Comparison of ENCODE assay signal across 27 cellular contexts in the genomic region with DNA sequence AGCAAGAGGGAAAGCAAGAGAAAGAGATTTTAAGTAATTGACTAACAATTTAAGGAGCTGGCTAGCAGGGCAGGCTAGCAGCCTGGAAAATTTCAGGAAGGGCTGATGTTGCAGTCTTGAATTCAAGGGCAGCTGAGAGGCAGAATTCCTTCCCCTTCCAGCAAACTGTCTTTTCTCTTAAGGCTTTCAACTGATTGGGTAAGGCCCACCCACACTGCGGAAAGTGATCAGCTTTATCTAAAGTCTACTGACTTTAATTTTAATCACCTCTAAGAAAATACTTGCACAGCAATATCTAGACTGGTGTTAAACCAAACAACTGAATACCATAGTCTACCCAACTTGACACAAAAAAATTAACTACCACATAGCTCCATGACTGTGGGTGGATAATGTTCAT.
DNase-seq lines count a peak whose midpoint lies in the region; ATAC-seq, FAIRE-seq and TF ChIP-seq lines count a peak whose summit lies in the region.
"Had no signal": no experiment of that assay in that cellular context is flagged by ENCODE, and none has a peak within 500 bp of the region (broad histone marks: within the 10 kb centered on the region; RNA-seq: fewer than 3 reads in every experiment).

No MANE protein-coding gene starts in this region.

- H3K79me2 ChIP-seq in HepG2 (ENCODE audit: insufficient read depth, low read length), result no peaks in the 10 kb centered on the region

- H3K4me2 ChIP-seq in HepG2 (ENCODE audit: low read depth, low read length), result 0 out of 2 replicates have a peak overlapping the region, but pooled peaks have one; percentile 21
- H3K4me2 ChIP-seq: BLaER1 had no signal

- CTCF ChIA-PET in HepG2 (lab: Yijun Ruan, JAX; ENCODE audit: low intra/inter-chr PET ratio, low total read pairs), result no interaction called here

- POLR2A ChIA-PET in HepG2 (lab: Yijun Ruan, JAX), result interaction anchor here (0.6 kb wide), 1 partner anchor 12 kb away, joined by 3 read pairs; no protein-coding TSS in a partner anchor

- no peaks in the 10 kb centered on the region for H3K27me3 Mint-ChIP-seq in activated naive CD8-positive, alpha-beta T cell treated with anti-CD3 and anti-CD28 coated beads, Interleukin-2, amount 50 U/mL, for 24 hours
- H3K27me3 Mint-ChIP-seq: CD4-positive, alpha-beta memory T cell; CD8-positive, alpha-beta memory T cell had no signal

- FAIRE-seq in HepG2 (lab: Jason Lieb, UNC), result no peak
- FAIRE-seq: A204.1, GM12878, GM12892, GM18507 had no signal

- H2AFZ ChIP-seq in HepG2 (ENCODE audit: low read length), result no peak overlapping the region

- H3K36me3 ChIP-seq in HepG2 (replicated peaks in 1 of 2; ENCODE audit: control insufficient read depth in 1 of 2, insufficient read depth in 2 of 2, low read length in 2 of 2) (no peaks in the 10 kb centered on the region), right lobe of liver (no peaks in the 10 kb centered on the region)
- H3K36me3 ChIP-seq: BE2C, BLaER1 had no signal

- no peak overlapping the region for H3K27ac Mint-ChIP-seq in activated naive CD8-positive, alpha-beta T cell treated with anti-CD3 and anti-CD28 coated beads, Interleukin-2, amount 50 U/mL, for 24 hours
- H3K27ac Mint-ChIP-seq: CD4-positive, alpha-beta memory T cell; CD4-positive, CD25-positive, alpha-beta regulatory T cell; CD8-positive, alpha-beta memory T cell had no signal

- WGBS in HepG2 (ENCODE audit: low lambda C conversion rate), result 50% methylated on average over 1 of the region's 1 CpG
- WGBS in right lobe of liver (ENCODE audit: insufficient coverage, low coverage, low lambda C conversion rate, missing lambda C conversion rate), result 100% methylated on average over 1 of the region's 1 CpG

- TF ChIP-seq EP300 in HepG2 (IDR thresholded peaks at IDR 0.05; ENCODE audit: low read depth in 2 of 2, low read length in 2 of 2) (no peak), HepG2 (CRISPR knock-in tag; IDR thresholded peaks at IDR 0.05; ENCODE audit: borderline replicate concordance) (no peak)

- H3K27ac ChIP-seq in HepG2 (ENCODE audit: extremely low read length, insufficient read depth, low read length), result no peak overlapping the region
- H3K27ac ChIP-seq in right lobe of liver, result no peak overlapping the region
- peak overlapping the region; percentile 96; the same call in 1 of the 2 replicates for H3K27ac ChIP-seq in VCaP
- peak overlapping the region; percentile 81 for H3K27ac ChIP-seq in caudate nucleus (ENCODE audit: low read depth, low read length)
- H3K27ac ChIP-seq: BLaER1 had no signal

- H3K27me3 ChIP-seq in HepG2 (ENCODE audit: control insufficient read depth in 1 of 2, insufficient read depth in 2 of 2, low read length in 2 of 2) (no peaks in the 10 kb centered on the region), right lobe of liver (no peaks in the 10 kb centered on the region)
- H3K27me3 ChIP-seq: BE2C, BLaER1 had no signal

- H3K36me3 Mint-ChIP-seq in activated naive CD8-positive, alpha-beta T cell treated with anti-CD3 and anti-CD28 coated beads, Interleukin-2, amount 50 U/mL, for 24 hours (ENCODE audit: low read depth), result no peaks in the 10 kb centered on the region
- H3K36me3 Mint-ChIP-seq: CD14-positive monocyte; CD4-positive, alpha-beta memory T cell; CD4-positive, CD25-positive, alpha-beta regulatory T cell; CD8-positive, alpha-beta memory T cell had no signal

- H3K4me1 ChIP-seq in HepG2 (ENCODE audit: insufficient read depth, low read length) (peaks cover 63% of the 10 kb centered on the region), right lobe of liver (peaks cover 0 to 7% (median 0%) of the 10 kb centered on the region in 4 donors)
- H3K4me1 ChIP-seq: BE2C, BLaER1 had no signal

- no peaks in the 10 kb centered on the region for H3K4me1 Mint-ChIP-seq in activated naive CD8-positive, alpha-beta T cell treated with anti-CD3 and anti-CD28 coated beads, Interleukin-2, amount 50 U/mL, for 24 hours
- H3K4me1 Mint-ChIP-seq: CD14-positive monocyte; CD4-positive, alpha-beta memory T cell; CD4-positive, CD25-positive, alpha-beta regulatory T cell; CD8-positive, alpha-beta memory T cell had no signal

- no TSS peak for BruUV-seq in HepG2 (replicated peaks; lab: Mats Ljungman, UMichigan)

- H4K20me1 ChIP-seq in HepG2 (ENCODE audit: insufficient read depth, low read length), result no peaks in the 10 kb centered on the region
- H4K20me1 ChIP-seq: BLaER1 had no signal

- TF ChIP-seq POLR2A in HepG2 (IDR thresholded peaks at IDR 0.05; ENCODE audit: insufficient read depth in 1 of 2, low read depth in 2 of 2, low read length in 2 of 2), result no peak
- TF ChIP-seq POLR2A in right lobe of liver (IDR thresholded peaks at IDR 0.05), result no peak

- no peak overlapping the region for H3K9ac ChIP-seq in HepG2 (ENCODE audit: insufficient read depth, low read depth, low read length)
- H3K9ac ChIP-seq: BLaER1 had no signal

- no peak overlapping the region for H3K4me3 Mint-ChIP-seq in activated naive CD8-positive, alpha-beta T cell treated with anti-CD3 and anti-CD28 coated beads, Interleukin-2, amount 50 U/mL, for 24 hours
- H3K4me3 Mint-ChIP-seq: CD14-positive monocyte; CD4-positive, alpha-beta memory T cell; CD4-positive, CD25-positive, alpha-beta regulatory T cell; CD8-positive, alpha-beta memory T cell had no signal

- ATAC-seq in HepG2 (no peak), right lobe of liver (no peak)
- ATAC-seq in activated naive CD8-positive, alpha-beta T cell treated with anti-CD3 and anti-CD28 coated beads, Interleukin-2, amount 50 U/mL, for 24 hours, result no peak
- ATAC-seq: GM12878 had no signal

- H3K9me3 ChIP-seq in HepG2 (ENCODE audit: low read length), result no peaks in the 10 kb centered on the region
- no peaks in the 10 kb centered on the region for H3K9me3 ChIP-seq in right lobe of liver
- H3K9me3 ChIP-seq: BE2C, BLaER1 had no signal

- H3K4me3 ChIP-seq in HepG2 (replicated peaks in 1 of 3; ENCODE audit: insufficient read depth in 1 of 3, low read depth in 2 of 3, low read length in 3 of 3), result no peak overlapping the region
- no peak overlapping the region for H3K4me3 ChIP-seq in right lobe of liver
- H3K4me3 ChIP-seq: BLaER1, GM12878 had no signal

- intact Hi-C loops in HepG2 (cut with micrococcal nuclease; ENCODE audit: unreplicated experiment) (loop anchor here (10.0 kb wide), 1 partner anchor 303 kb away; the partner anchor contains the start of gene FZD1), right lobe of liver (cut with DNase I) (no loop called here)

- in situ Hi-C loops in HepG2 (cut with HindIII; ENCODE audit: extremely low pct_ligation_motif_present, low pct_unique_long_range_greater_than_20kb), result no loop called here

- DNase-seq in HepG2 (ENCODE audit: low spot score) (no peak), right lobe of liver (no peak), caudate nucleus (lab: John Stamatoyannopoulos, UW) (no peak), NCI-H1694 treated with DMSO at 0.1 percent for 48 hours (lab: John Stamatoyannopoulos, UW) (no peak)
- DNase-seq in activated naive CD8-positive, alpha-beta T cell treated with anti-CD3 and anti-CD28 coated beads, Interleukin-2, amount 50 U/mL, for 24 hours, result no peak
- no peak for DNase-seq in activated CD4-positive, alpha-beta T cell treated with anti-CD3 and anti-CD28 coated beads, Interleukin-2, amount 50 U/mL, for 1 hour
- DNase-seq: 8988T; ACHN; BE2C; C1 segment of cervical spinal cord; CD4-positive, alpha-beta memory T cell; CD4-positive, CD25-positive, alpha-beta regulatory T cell; CD8-positive, alpha-beta memory T cell; COR-L47; DMS 273 treated with DMSO at 0.1 percent for 48 hours; DMS153; DMS79; DND-41; EL; GDM1 had no signal

- H3K9me3 Mint-ChIP-seq in activated naive CD8-positive, alpha-beta T cell treated with anti-CD3 and anti-CD28 coated beads, Interleukin-2, amount 50 U/mL, for 24 hours, result peaks cover 12% of the 10 kb centered on the region

- no peak for TF ChIP-seq RAD21 in HepG2 (CRISPR knock-in tag; IDR thresholded peaks at IDR 0.05)

- TF ChIP-seq CTCF in HepG2 (CRISPR knock-in tag; IDR thresholded peaks at IDR 0.05) (no peak), right lobe of liver (IDR thresholded peaks at IDR 0.05) (no peak), VCaP (conservative IDR thresholded peaks at IDR 0.05) (no peak)

Comparison
In these comparisons a context has a peak if more than half of its experiments do, and no peak if none do; other contexts are left out.
1. H3K27ac ChIP-seq: peak in VCaP (single experiment) and caudate nucleus (single experiment); none in HepG2 (single experiment) and right lobe of liver (0 of 3).